8 cellular contexts compared by ENCODE assay signal in genomic region chr13:99498304-99499161, GRCh38. TPM values are rescaled to one million over a fixed set of nuclear protein-coding genes. Genes with fewer than 3 reads are reported as not detected.
A peak's percentile ranks its signal among the peaks of the same experiment; 100 is the strongest.
DNase-seq lines count a peak whose midpoint lies in the region; ATAC-seq and TF ChIP-seq lines count a peak whose summit lies in the region.

No MANE protein-coding gene starts in this region.

- H3K4me3 Mint-ChIP-seq in activated T-helper 17 cell treated with anti-CD3 and anti-CD28 coated beads, Interleukin-2, amount 50 U/mL, for 72 hours: peak overlapping the region; percentile 95
- peak overlapping the region; percentile 77 to 95 (median 90) for H3K4me3 Mint-ChIP-seq in naive thymus-derived CD4-positive, alpha-beta T cell
- peak overlapping the region; percentile 81 for H3K4me3 Mint-ChIP-seq in stimulated activated memory B cell treated with anti-CD40 and anti-IgM and Interleukin-4, amounts not matched to agents 10 μg/mL and 1 μg/mL and 100 μg/mL, for 72 hours

- peaks cover 23% of the 10 kb centered on the region for H3K79me2 ChIP-seq in DND-41 (ENCODE audit: insufficient read depth, low read length)

- H3K9me3 ChIP-seq in DND-41 (ENCODE audit: insufficient read depth, low read length, severe bottlenecking): no peaks in the 10 kb centered on the region
- H3K9me3 ChIP-seq in naive thymus-derived CD4-positive, alpha-beta T cell (ENCODE audit: control insufficient read depth in 2 of 3, low read length in 3 of 3): no peaks in the 10 kb centered on the region

- H3K4me1 Mint-ChIP-seq in activated T-helper 17 cell treated with anti-CD3 and anti-CD28 coated beads, Interleukin-2, amount 50 U/mL, for 72 hours: peaks cover 48% of the 10 kb centered on the region
- H3K4me1 Mint-ChIP-seq in naive thymus-derived CD4-positive, alpha-beta T cell: peaks cover 54 to 94% (median 83%) of the 10 kb centered on the region in 7 donors
- H3K4me1 Mint-ChIP-seq in stimulated activated memory B cell treated with anti-CD40 and anti-IgM and Interleukin-4, amounts not matched to agents 10 μg/mL and 1 μg/mL and 100 μg/mL, for 72 hours: peaks cover 76% of the 10 kb centered on the region

- H3K27ac Mint-ChIP-seq in activated T-helper 17 cell treated with anti-CD3 and anti-CD28 coated beads, Interleukin-2, amount 50 U/mL, for 72 hours: peak overlapping the region; percentile 99
- H3K27ac Mint-ChIP-seq in naive thymus-derived CD4-positive, alpha-beta T cell: peak overlapping the region; percentile 92 to 99 (median 97)
- peak overlapping the region; percentile 94 for H3K27ac Mint-ChIP-seq in stimulated activated memory B cell treated with anti-CD40 and anti-IgM and Interleukin-4, amounts not matched to agents 10 μg/mL and 1 μg/mL and 100 μg/mL, for 72 hours

- CTCF ChIA-PET in naive thymus-derived CD4-positive, alpha-beta T cell (lab: Charles Lee): interaction anchor here (0.7 to 1.3 kb wide), 3 partner anchors 9 to 229 kb away, joined by 3 read pairs; no protein-coding TSS in a partner anchor

- H3K9ac ChIP-seq in DND-41 (ENCODE audit: low read depth, low read length): no peak overlapping the region

- H3K9me3 Mint-ChIP-seq in activated T-helper 17 cell treated with anti-CD3 and anti-CD28 coated beads, Interleukin-2, amount 50 U/mL, for 72 hours: no peaks in the 10 kb centered on the region
- H3K9me3 Mint-ChIP-seq in naive thymus-derived CD4-positive, alpha-beta T cell: peaks cover 0 to 9% (median 0%) of the 10 kb centered on the region in 11 donors
- H3K9me3 Mint-ChIP-seq in stimulated activated memory B cell treated with anti-CD40 and anti-IgM and Interleukin-4, amounts not matched to agents 10 μg/mL and 1 μg/mL and 100 μg/mL, for 72 hours: peaks cover 6% of the 10 kb centered on the region

- POLR2A ChIA-PET in naive thymus-derived CD4-positive, alpha-beta T cell (lab: Charles Lee): interaction anchor here (0.9 to 1.2 kb wide), 6 partner anchors 13 to 299 kb away, joined by 3 to 5 read pairs (median 3); partner anchors contain the start of gene CLYBL

- no peak for DNase-seq in DND-41
- peak; percentile 93 for DNase-seq in LHCN-M2 (ENCODE audit: low read depth)
- DNase-seq in RPMI7951 (ENCODE audit: low read depth): peak; percentile 94
- peak; percentile 96 for DNase-seq in fibroblast of mammary gland (ENCODE audit: low read depth)
- peak; percentile 73 to 96 (median 91) for DNase-seq in naive thymus-derived CD4-positive, alpha-beta T cell

- peaks cover 6% of the 10 kb centered on the region; the same call in 1 of the 2 replicates for H4K20me1 ChIP-seq in DND-41 (ENCODE audit: insufficient read depth, low read length)

- TF ChIP-seq CTCF in DND-41 (IDR thresholded peaks at IDR 0.05; ENCODE audit: borderline replicate concordance, extremely low read depth, low read length, poor library complexity, severe bottlenecking): no peak
- TF ChIP-seq CTCF in fibroblast of mammary gland (conservative IDR thresholded peaks at IDR 0.05; ENCODE audit: control insufficient read depth, insufficient read depth, low read depth, low read length): no peak

- no peak overlapping the region for H3K4me2 ChIP-seq in DND-41 (ENCODE audit: insufficient read depth, low read length)

- peaks cover 37% of the 10 kb centered on the region for H3K36me3 Mint-ChIP-seq in activated T-helper 17 cell treated with anti-CD3 and anti-CD28 coated beads, Interleukin-2, amount 50 U/mL, for 72 hours (ENCODE audit: low read depth)
- peaks cover 0 to 25% (median 3%) of the 10 kb centered on the region in 5 donors for H3K36me3 Mint-ChIP-seq in naive thymus-derived CD4-positive, alpha-beta T cell
- no peaks in the 10 kb centered on the region for H3K36me3 Mint-ChIP-seq in stimulated activated memory B cell treated with anti-CD40 and anti-IgM and Interleukin-4, amounts not matched to agents 10 μg/mL and 1 μg/mL and 100 μg/mL, for 72 hours

- peaks cover 5% of the 10 kb centered on the region; the same call in 1 of the 2 replicates for H3K36me3 ChIP-seq in DND-41 (ENCODE audit: insufficient read depth, low read length)
- peaks cover 0 to 6% (median 0%) of the 10 kb centered on the region in 3 experiments for H3K36me3 ChIP-seq in naive thymus-derived CD4-positive, alpha-beta T cell (ENCODE audit: control insufficient read depth in 2 of 3, insufficient read depth in 3 of 3, low read length in 3 of 3)

- H3K4me3 ChIP-seq in DND-41 (ENCODE audit: low read depth in 1 of 2, low read length in 2 of 2) (no peak overlapping the region), fibroblast of mammary gland (ENCODE audit: control insufficient read depth, low read depth, low read length) (peak overlapping the region; percentile 58)
- peak overlapping the region; percentile 75 for H3K4me3 ChIP-seq in naive thymus-derived CD4-positive, alpha-beta T cell (ENCODE audit: low read length)

- no peaks in the 10 kb centered on the region for H3K27me3 Mint-ChIP-seq in activated T-helper 17 cell treated with anti-CD3 and anti-CD28 coated beads, Interleukin-2, amount 50 U/mL, for 72 hours
- peaks cover 0 to 4% (median 0%) of the 10 kb centered on the region in 5 donors for H3K27me3 Mint-ChIP-seq in naive thymus-derived CD4-positive, alpha-beta T cell
- H3K27me3 Mint-ChIP-seq in stimulated activated memory B cell treated with anti-CD40 and anti-IgM and Interleukin-4, amounts not matched to agents 10 μg/mL and 1 μg/mL and 100 μg/mL, for 72 hours: no peaks in the 10 kb centered on the region

- H3K4me1 ChIP-seq in DND-41 (ENCODE audit: insufficient read depth, low read length): peaks cover 53% of the 10 kb centered on the region
- H3K4me1 ChIP-seq in naive thymus-derived CD4-positive, alpha-beta T cell (ENCODE audit: control insufficient read depth in 2 of 2, insufficient read depth in 2 of 2, low read length in 2 of 2): peaks cover 36 to 53% of the 10 kb centered on the region in 2 donors

- ATAC-seq in DND-41 (ENCODE audit: insufficient read depth, low read depth) (no peak), GM21825 (IDR thresholded peaks at IDR 0.05; ENCODE audit: unreplicated experiment) (peak; percentile 51)
- ATAC-seq in activated T-helper 17 cell treated with anti-CD3 and anti-CD28 coated beads, Interleukin-2, amount 50 U/mL, for 72 hours (replicated peaks): peak; percentile 80
- peak; percentile 85 for ATAC-seq in naive thymus-derived CD4-positive, alpha-beta T cell
- peak; percentile 89 for ATAC-seq in stimulated activated memory B cell treated with anti-CD40 and anti-IgM and Interleukin-4, amounts not matched to agents 10 μg/mL and 1 μg/mL and 100 μg/mL, for 72 hours

- no peaks in the 10 kb centered on the region for H3K27me3 ChIP-seq in DND-41 (ENCODE audit: insufficient read depth, low read length, poor library complexity)
- H3K27me3 ChIP-seq in naive thymus-derived CD4-positive, alpha-beta T cell (ENCODE audit: control insufficient read depth in 2 of 2, insufficient read depth in 2 of 2, low read length in 2 of 2): no peaks in the 10 kb centered on the region

- H2AFZ ChIP-seq in DND-41 (ENCODE audit: low read depth, low read length): peak overlapping the region; percentile 41; the same call in 1 of the 2 replicates

- intact Hi-C loops in naive thymus-derived CD4-positive, alpha-beta T cell (cut with micrococcal nuclease): loop anchor here (1.0 to 5.0 kb wide), 7 partner anchors 108 to 1176 kb away; partner anchors contain the start of genes CLYBL (in 2 of the 2), GPR183 (in 1 of the 2), STK24 (in 1 of the 2) and TMTC4 (in 1 of the 2)

- H3K27ac ChIP-seq in DND-41 (ENCODE audit: low read length): no peak overlapping the region
- H3K27ac ChIP-seq in naive thymus-derived CD4-positive, alpha-beta T cell (ENCODE audit: low read depth, low read length): peak overlapping the region; percentile 78

RNA-seq across cellular contexts. Expression of gene TM9SF2, which starts 2.7 kb away (rescaled TPM):
- 114 and 116 TPM in 2 replicates for total RNA-seq in LHCN-M2 (2014; rRNA removed)
- 44.5 TPM for polyA plus RNA-seq in LHCN-M2 (2012)
- 145 and 166 TPM in 2 replicates for total RNA-seq in RPMI7951 (2014; rRNA removed; shearing (Covaris generic))
- total RNA-seq in activated T-helper 17 cell treated with anti-CD3 and anti-CD28 coated beads, Interleukin-2, amount 50 U/mL, for 72 hours: 10 to 100 TPM; 50.6 to 97.3 TPM
- 10 to 100 TPM; 38.0 to 76.3 (median 53.1) TPM for total RNA-seq in naive thymus-derived CD4-positive, alpha-beta T cell
- 10 to 100 TPM; 56.5 to 81.9 TPM for polyA plus RNA-seq in naive thymus-derived CD4-positive, alpha-beta T cell

Comparison
In these comparisons a context has a peak if more than half of its experiments do, and no peak if none do; other contexts are left out.
1. H3K4me3 ChIP-seq: peak in fibroblast of mammary gland (single experiment) and naive thymus-derived CD4-positive, alpha-beta T cell (single experiment); none in DND-41 (0 of 2).
2. Peak in every context shown above with its lines, with median percentiles within 50 percentile points of each other: H3K27ac Mint-ChIP-seq and H3K4me3 Mint-ChIP-seq.